ENCODE assay signal across 10 cellular contexts in genomic region chr6:104623052-104623690, GRCh38.
A peak's percentile ranks its signal among the peaks of the same experiment; 100 is the strongest.
DNase-seq lines count a peak whose midpoint lies in the region; ATAC-seq and TF ChIP-seq lines count a peak whose summit lies in the region.
"Had no signal": no experiment of that assay in that cellular context is flagged by ENCODE, and none has a peak within 500 bp of the region (broad histone marks: within the 10 kb centered on the region; RNA-seq: fewer than 3 reads in every experiment).

No MANE protein-coding gene starts in this region.

- no peak overlapping the region for H3K9ac ChIP-seq in HCT116 (ENCODE audit: low read length)
- peak overlapping the region; percentile 52 for H3K9ac ChIP-seq in SK-N-MC (ENCODE audit: insufficient read length)

- H3K4me1 ChIP-seq in DOHH2 (ENCODE audit: control insufficient read depth, low read length) (peaks cover 19% of the 10 kb centered on the region), HCT116 (ENCODE audit: control insufficient read depth in 1 of 2, insufficient read depth in 2 of 2, low read length in 2 of 2) (peaks cover 0 to 8% of the 10 kb centered on the region in 2 experiments; a peak in 1 of 4 replicates), vagina (no peaks in the 10 kb centered on the region), spleen (peaks cover 0 to 7% (median 0%) of the 10 kb centered on the region in 6 donors)
- H3K4me1 ChIP-seq: body of pancreas had no signal

- H3K36me3 ChIP-seq in DOHH2 (ENCODE audit: control insufficient read depth, low read length) (no peaks in the 10 kb centered on the region), HCT116 (ENCODE audit: control insufficient read depth in 1 of 2, insufficient read depth in 2 of 2, low read length in 2 of 2) (no peaks in the 10 kb centered on the region), SK-N-MC (ENCODE audit: insufficient read depth, low read length) (no peaks in the 10 kb centered on the region), vagina (no peaks in the 10 kb centered on the region), spleen (no peaks in the 10 kb centered on the region)

- WGBS in spleen, 5 donors = 37 to 51% (median 43%) methylated on average over 9 of the region's 9 CpGs

- TF ChIP-seq CTCF in DOHH2 (IDR thresholded peaks at IDR 0.05; ENCODE audit: low read depth, low read length, poor library complexity, severe bottlenecking) (peak; percentile 21), HCT116 (IDR thresholded peaks at IDR 0.05 in 2 of 3, conservative IDR thresholded peaks at IDR 0.05 in 1 of 3; ENCODE audit: borderline replicate concordance in 1 of 3, insufficient read depth in 1 of 3, low read depth in 2 of 3, low read length in 2 of 3) (peak in 2 of 3 experiments; percentile 16 to 18; a peak in 2 of 6 replicates), vagina (IDR thresholded peaks at IDR 0.05) (peak in 1 of 3 experiments; percentile 6), spleen (IDR thresholded peaks at IDR 0.05 in 8 of 11, conservative IDR thresholded peaks at IDR 0.05 in 3 of 11) (no peak)

- RAD21 ChIA-PET in HCT116 (lab: Charles Lee; ENCODE audit: low non-redundant PET in 1 of 2, low total read pairs in 2 of 2, uncharacterized antibody in 2 of 2, unreplicated experiment in 2 of 2) = no interaction called here

- no TSS peak for BruUV-seq in HCT116 (replicated peaks; lab: Mats Ljungman, UMichigan)

- TF ChIP-seq POLR2A in HCT116 (IDR thresholded peaks at IDR 0.05; ENCODE audit: borderline replicate concordance, extremely low read depth, insufficient read depth, insufficient read length) = no peak
- TF ChIP-seq POLR2A in vagina (IDR thresholded peaks at IDR 0.05) = no peak
- TF ChIP-seq POLR2A in spleen (IDR thresholded peaks at IDR 0.05) = no peak

- H3K4me3 ChIP-seq in DOHH2 (ENCODE audit: low read length) = no peak overlapping the region
- H3K4me3 ChIP-seq in HCT116 (replicated peaks in 1 of 2; ENCODE audit: low read depth in 1 of 2, low read length in 2 of 2) = no peak overlapping the region
- H3K4me3 ChIP-seq in SK-N-MC = peak overlapping the region; percentile 72
- H3K4me3 ChIP-seq in vagina = no peak overlapping the region
- no peak overlapping the region for H3K4me3 ChIP-seq in spleen
- H3K4me3 ChIP-seq: body of pancreas had no signal

- H3K4me2 ChIP-seq in DOHH2 (ENCODE audit: low read length) (peak overlapping the region; percentile 2), HCT116 (ENCODE audit: low read length) (no peak overlapping the region)

- H3K36me3 Mint-ChIP-seq in activated T-helper 1 cell treated with anti-CD3 and anti-CD28 coated beads, Interleukin-12 subunit alpha, Interleukin-12 subunit beta, Interleukin-2, Interleukin-4 antibody, amounts not matched to agents 30 ng/mL and 10 ng/mL and 1 ng/mL, durations not matched to agents 14 hours and 24 hours and 36 hours (ENCODE audit: low read depth) = no peaks in the 10 kb centered on the region

- peak; percentile 72 for ATAC-seq in HCT116
- ATAC-seq: body of pancreas had no signal

- H3K4me1 Mint-ChIP-seq in activated T-helper 1 cell treated with anti-CD3 and anti-CD28 coated beads, Interleukin-12 subunit alpha, Interleukin-12 subunit beta, Interleukin-2, Interleukin-4 antibody, amounts not matched to agents 30 ng/mL and 10 ng/mL and 1 ng/mL, durations not matched to agents 14 hours and 24 hours and 36 hours (ENCODE audit: low read depth) = no peaks in the 10 kb centered on the region

- H3K79me2 ChIP-seq in DOHH2 (ENCODE audit: control insufficient read depth, low read length) (no peaks in the 10 kb centered on the region), HCT116 (ENCODE audit: insufficient read depth, low read length) (no peaks in the 10 kb centered on the region)

- CTCF ChIA-PET in HCT116 (lab: Charles Lee) = no interaction called here

- H3K9me2 ChIP-seq in DOHH2 (replicated peaks; ENCODE audit: control insufficient read depth, low read length) (no peaks in the 10 kb centered on the region), HCT116 (ENCODE audit: insufficient read depth) (no peaks in the 10 kb centered on the region)

- peaks cover 5% of the 10 kb centered on the region for H3K27me3 Mint-ChIP-seq in activated T-helper 1 cell treated with anti-CD3 and anti-CD28 coated beads, Interleukin-12 subunit alpha, Interleukin-12 subunit beta, Interleukin-2, Interleukin-4 antibody, amounts not matched to agents 30 ng/mL and 10 ng/mL and 1 ng/mL, durations not matched to agents 14 hours and 24 hours and 36 hours (ENCODE audit: insufficient read depth)

- POLR2A ChIA-PET in HCT116 (lab: Charles Lee) = no interaction called here

- H3K4me3 Mint-ChIP-seq in activated T-helper 1 cell treated with anti-CD3 and anti-CD28 coated beads, Interleukin-12 subunit alpha, Interleukin-12 subunit beta, Interleukin-2, Interleukin-4 antibody, amounts not matched to agents 30 ng/mL and 10 ng/mL and 1 ng/mL, durations not matched to agents 14 hours and 24 hours and 36 hours = no peak overlapping the region

- no peak overlapping the region for H3K27ac Mint-ChIP-seq in activated T-helper 1 cell treated with anti-CD3 and anti-CD28 coated beads, Interleukin-12 subunit alpha, Interleukin-12 subunit beta, Interleukin-2, Interleukin-4 antibody, amounts not matched to agents 30 ng/mL and 10 ng/mL and 1 ng/mL, durations not matched to agents 14 hours and 24 hours and 36 hours

- H4K20me1 ChIP-seq in DOHH2 (ENCODE audit: control insufficient read depth, insufficient read depth, low read depth, low read length) (no peaks in the 10 kb centered on the region), HCT116 (ENCODE audit: insufficient read depth) (no peaks in the 10 kb centered on the region)

- intact Hi-C loops in HCT116 (cut with micrococcal nuclease) = no loop called here
- intact Hi-C loops in activated T-helper 1 cell treated with anti-CD3 and anti-CD28 coated beads, Interleukin-12 subunit alpha, Interleukin-12 subunit beta, Interleukin-2, Interleukin-4 antibody, amounts not matched to agents 30 ng/mL and 10 ng/mL and 1 ng/mL, durations not matched to agents 14 hours and 24 hours and 36 hours (cut with micrococcal nuclease) = no loop called here
- intact Hi-C loops in vagina (cut with DNase I) = no loop called here
- intact Hi-C loops in spleen (cut with DNase I; ENCODE audit: low total_unique reads) = no loop called here

- H2AFZ ChIP-seq in HCT116 (ENCODE audit: low read depth, low read length, poor library complexity, severe bottlenecking) = no peak overlapping the region

- no peak overlapping the region for H3K27ac ChIP-seq in DOHH2 (ENCODE audit: low read depth, low read length)
- H3K27ac ChIP-seq in HCT116 (ENCODE audit: low read depth, low read length) = no peak overlapping the region
- peak overlapping the region; percentile 67 for H3K27ac ChIP-seq in SK-N-MC
- H3K27ac ChIP-seq in vagina = no peak overlapping the region
- H3K27ac ChIP-seq in spleen = no peak overlapping the region
- H3K27ac ChIP-seq: body of pancreas had no signal

- H3K9me3 ChIP-seq in DOHH2 (ENCODE audit: control insufficient read depth, insufficient read depth, low read length) = no peaks in the 10 kb centered on the region
- no peaks in the 10 kb centered on the region for H3K9me3 ChIP-seq in HCT116 (ENCODE audit: control insufficient read depth in 1 of 2, insufficient read depth in 1 of 2, low read depth in 1 of 2, low read length in 2 of 2)
- H3K9me3 ChIP-seq in SK-N-MC (ENCODE audit: low read depth, low read length) = no peaks in the 10 kb centered on the region
- no peaks in the 10 kb centered on the region for H3K9me3 ChIP-seq in vagina
- H3K9me3 ChIP-seq in spleen = no peaks in the 10 kb centered on the region
- H3K9me3 ChIP-seq: body of pancreas had no signal

- H3F3A ChIP-seq in DOHH2 (ENCODE audit: control insufficient read depth, insufficient read depth) = no peaks in the 10 kb centered on the region

- H3K9me3 Mint-ChIP-seq in activated T-helper 1 cell treated with anti-CD3 and anti-CD28 coated beads, Interleukin-12 subunit alpha, Interleukin-12 subunit beta, Interleukin-2, Interleukin-4 antibody, amounts not matched to agents 30 ng/mL and 10 ng/mL and 1 ng/mL, durations not matched to agents 14 hours and 24 hours and 36 hours = no peaks in the 10 kb centered on the region

- TF ChIP-seq RAD21 in HCT116 (IDR thresholded peaks at IDR 0.05; ENCODE audit: low read depth) = no peak

- DNase-seq in HCT116 (ENCODE audit: low read depth, low spot score) = no peak
- no peak for DNase-seq in SK-N-MC (ENCODE audit: low read depth, low spot score)
- DNase-seq in left kidney (ENCODE audit: low read depth, low spot score) = peak; percentile 37
- no peak for DNase-seq in COR-L47 (lab: John Stamatoyannopoulos, UW)
- no peak for DNase-seq in activated T-helper 1 cell treated with anti-CD3 and anti-CD28 coated beads, Interleukin-12 subunit alpha, Interleukin-12 subunit beta, Interleukin-2, Interleukin-4 antibody, amounts not matched to agents 30 ng/mL and 10 ng/mL and 1 ng/mL, durations not matched to agents 14 hours and 24 hours and 36 hours (ENCODE audit: low spot score)
- DNase-seq in vagina (ENCODE audit: extremely low spot score in 2 of 2) = no peak
- DNase-seq in spleen = no peak
- DNase-seq: T-helper 9 cell had no signal

- H3K27me3 ChIP-seq in DOHH2 (ENCODE audit: control insufficient read depth, low read length) = no peaks in the 10 kb centered on the region
- H3K27me3 ChIP-seq in HCT116 (ENCODE audit: insufficient read depth, low read length) = no peaks in the 10 kb centered on the region
- no peaks in the 10 kb centered on the region for H3K27me3 ChIP-seq in vagina
- no peaks in the 10 kb centered on the region for H3K27me3 ChIP-seq in spleen (replicated peaks in 1 of 7)
- H3K27me3 ChIP-seq: body of pancreas had no signal

TF ChIP-seq in HCT116, 20 proteins besides CTCF, POLR2A, EP300 and RAD21 (continues in another document):
- TF ChIP-seq FOSL1 (IDR thresholded peaks at IDR 0.05; ENCODE audit: low read depth) (no peak), CEBPB (IDR thresholded peaks at IDR 0.05; ENCODE audit: low read depth) (no peak), EZH2phosphoT487 (IDR thresholded peaks at IDR 0.05; ENCODE audit: borderline replicate concordance) (no peak), YY1 (IDR thresholded peaks at IDR 0.05; ENCODE audit: extremely low read depth, insufficient replicate concordance, low read depth, low read length) (no peak), EZH2 (IDR thresholded peaks at IDR 0.05) (no peak), SP1 (IDR thresholded peaks at IDR 0.05; ENCODE audit: low read depth) (no peak), POLR2AphosphoS5 (IDR thresholded peaks at IDR 0.05; ENCODE audit: low read depth, low read length) (no peak)

Comparison
In these comparisons a context has a peak if more than half of its experiments do, and no peak if none do; other contexts are left out.
1. CTCF ChIP-seq: peak in DOHH2 (single experiment) and HCT116 (2 of 3); none in spleen (0 of 11).